Comparison of ENCODE assay signal across 8 cellular contexts in the genomic region with DNA sequence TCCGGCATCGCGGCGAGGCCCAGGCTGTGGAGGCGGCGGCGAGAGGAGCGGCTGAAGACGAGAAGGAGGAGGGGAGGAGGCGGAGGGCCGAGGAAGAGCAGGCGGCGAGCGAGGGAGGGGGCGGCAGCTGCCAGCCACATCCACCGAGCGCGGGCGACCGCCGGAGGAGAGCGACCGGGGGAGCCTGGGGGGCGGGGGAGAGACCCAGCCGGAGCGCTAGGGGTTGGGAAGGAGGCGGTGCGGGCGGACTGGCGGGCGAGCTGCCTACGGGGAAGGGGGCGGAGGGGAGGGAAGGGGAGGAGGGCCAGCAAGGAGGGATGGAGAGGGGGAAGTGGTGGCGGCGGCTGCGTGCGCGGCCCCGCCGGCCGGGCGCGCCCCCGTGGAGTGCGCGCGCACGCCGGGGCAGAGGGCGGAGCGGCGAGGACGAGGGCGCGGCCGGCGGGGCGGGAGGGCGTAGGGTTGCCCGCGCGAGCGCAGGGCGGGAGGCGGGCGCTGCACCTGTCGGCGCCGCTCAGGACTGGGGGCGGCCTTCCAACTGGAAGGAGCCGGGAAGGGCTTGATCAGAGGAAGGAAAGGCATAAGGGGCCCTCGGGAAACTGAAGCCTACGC. TPM values are rescaled to one million over a fixed set of nuclear protein-coding genes. Genes with fewer than 3 reads are reported as not detected.
A peak's percentile ranks its signal among the peaks of the same experiment; 100 is the strongest.
DNase-seq lines count a peak whose midpoint lies in the region; ATAC-seq and TF ChIP-seq lines count a peak whose summit lies in the region.
"Not testable (repeated sequence)": the region's sequence is repeated elsewhere in the genome, so short reads cannot be mapped to it uniquely, and the experiment has no call there.

No MANE protein-coding gene starts in this region.

- H3K4me1 Mint-ChIP-seq in activated CD4-positive, alpha-beta T cell treated with anti-CD3 and anti-CD28 coated beads, Interleukin-2, amount 10 ng/mL, durations not matched to agents 7 days and 5 days, result not testable (repeated sequence)

- H3K4me3 ChIP-seq in BE2C (ENCODE audit: low read depth, low read length) (peak overlapping the region; percentile 38; the same call in 1 of the 2 replicates), colonic mucosa (peak overlapping the region; percentile 31)

- DNase-seq in BE2C, result peak; percentile 95
- peak; percentile 61 for DNase-seq in NCI-H526 treated with DMSO at 0.1 percent for 48 hours (lab: John Stamatoyannopoulos, UW)
- DNase-seq in activated CD4-positive, alpha-beta T cell treated with anti-CD3 and anti-CD28 coated beads, Interleukin-2, amount 10 ng/mL, durations not matched to agents 7 days and 5 days, result peak; percentile 80
- DNase-seq in colonic mucosa, result peak; percentile 89
- DNase-seq in left kidney (ENCODE audit: low read depth, low spot score), result peak; percentile 95
- DNase-seq in stimulated activated CD4-positive, alpha-beta T cell treated with anti-CD3 and anti-CD28 coated beads, Interleukin-1b, Interleukin-23, amount 100 ng/mL, for 4 hours (ENCODE audit: low read depth in 2 of 2), result peak; percentile 71 to 82

- POLR2A ChIA-PET in activated CD4-positive, alpha-beta T cell treated with anti-CD3 and anti-CD28 coated beads, Interleukin-2, amount 10 ng/mL, durations not matched to agents 7 days and 5 days (lab: Charles Lee), result not testable (repeated sequence)

- H3K4me3 Mint-ChIP-seq in activated CD4-positive, alpha-beta T cell treated with anti-CD3 and anti-CD28 coated beads, Interleukin-2, amount 10 ng/mL, durations not matched to agents 7 days and 5 days, result peak overlapping the region; percentile 53

- H3K27me3 Mint-ChIP-seq in activated CD4-positive, alpha-beta T cell treated with anti-CD3 and anti-CD28 coated beads, Interleukin-2, amount 10 ng/mL, durations not matched to agents 7 days and 5 days, result not testable (repeated sequence)

- H3K36me3 ChIP-seq in BE2C, colonic mucosa: not testable (repeated sequence)

- ATAC-seq in GM19328 (IDR thresholded peaks at IDR 0.05; ENCODE audit: unreplicated experiment) (peak; percentile 77), HG03442 (IDR thresholded peaks at IDR 0.05; ENCODE audit: unreplicated experiment) (peak; percentile 77)

- H3K9me3 Mint-ChIP-seq in activated CD4-positive, alpha-beta T cell treated with anti-CD3 and anti-CD28 coated beads, Interleukin-2, amount 10 ng/mL, durations not matched to agents 7 days and 5 days, result not testable (repeated sequence)

- not testable (repeated sequence) for H3K27ac Mint-ChIP-seq in activated CD4-positive, alpha-beta T cell treated with anti-CD3 and anti-CD28 coated beads, Interleukin-2, amount 10 ng/mL, durations not matched to agents 7 days and 5 days

- not testable (repeated sequence) for H3K4me1 ChIP-seq in BE2C, colonic mucosa

- not testable (repeated sequence) for H3K36me3 Mint-ChIP-seq in activated CD4-positive, alpha-beta T cell treated with anti-CD3 and anti-CD28 coated beads, Interleukin-2, amount 10 ng/mL, durations not matched to agents 7 days and 5 days (ENCODE audit: low read depth)

- CTCF ChIA-PET in activated CD4-positive, alpha-beta T cell treated with anti-CD3 and anti-CD28 coated beads, Interleukin-2, amount 10 ng/mL, durations not matched to agents 7 days and 5 days (lab: Charles Lee), result not testable (repeated sequence)

- H3K9me3 ChIP-seq in BE2C, colonic mucosa: not testable (repeated sequence)

- H3K27ac ChIP-seq in colonic mucosa, result peak overlapping the region; percentile 73

- not testable (repeated sequence) for TF ChIP-seq CTCF in BE2C (IDR thresholded peaks at IDR 0.05; ENCODE audit: low read depth, low read length); colonic mucosa (IDR thresholded peaks at IDR 0.05)

- H3K9ac ChIP-seq in colonic mucosa (ENCODE audit: low read depth in 2 of 2, low read length in 2 of 2), result not testable (repeated sequence)

- intact Hi-C loops in colonic mucosa (cut with DNase I), result not testable (repeated sequence)

- not testable (repeated sequence) for H3K27me3 ChIP-seq in BE2C, colonic mucosa

RNA-seq across cellular contexts. Expression of gene MRPL45, which starts 39.9 kb away (rescaled TPM):
- polyA plus RNA-seq in BE2C (2012; ENCODE audit: insufficient read depth, insufficient read length, low read depth), result 32.5 TPM
- total RNA-seq in activated CD4-positive, alpha-beta T cell treated with anti-CD3 and anti-CD28 coated beads, Interleukin-2, amount 10 ng/mL, durations not matched to agents 7 days and 5 days, result 10 to 100 TPM; 28.4 to 30.6 TPM
- total RNA-seq in colonic mucosa, result 10 to 100 TPM; 34.1 to 42.4 TPM

Comparison
In these comparisons a context has a peak if more than half of its experiments do, and no peak if none do; other contexts are left out.
1. Peak in every context shown above with its lines: DNase-seq, ATAC-seq, H3K4me3 ChIP-seq and H3K27ac ChIP-seq.